ENCODE assay signal across 10 cellular contexts in genomic region chr10:88318803-88319202, GRCh38.
DNase-seq lines count a peak whose midpoint lies in the region; ATAC-seq and TF ChIP-seq lines count a peak whose summit lies in the region.
"Had no signal": no experiment of that assay in that cellular context is flagged by ENCODE, and none has a peak within 500 bp of the region (broad histone marks: within the 10 kb centered on the region; RNA-seq: fewer than 3 reads in every experiment).

No MANE protein-coding gene starts in this region.

- H3K36me3 ChIP-seq in BE2C, result no peaks in the 10 kb centered on the region; the same call in 1 of the 2 replicates
- H3K36me3 ChIP-seq in iPS DF 6.9 (ENCODE audit: control insufficient read depth, insufficient read depth, low read length), result no peaks in the 10 kb centered on the region
- H3K36me3 ChIP-seq in upper lobe of left lung, result no peaks in the 10 kb centered on the region
- H3K36me3 ChIP-seq: pancreas had no signal

- TF ChIP-seq EP300 in upper lobe of left lung (IDR thresholded peaks at IDR 0.05), result no peak

- peak; percentile 54 for TF ChIP-seq CTCF in BE2C (IDR thresholded peaks at IDR 0.05; ENCODE audit: low read depth, low read length)
- TF ChIP-seq CTCF in GM12874 (IDR thresholded peaks at IDR 0.05; ENCODE audit: insufficient read depth, low read depth, low read length), result peak; percentile 55
- TF ChIP-seq CTCF in coronary artery (IDR thresholded peaks at IDR 0.05), result no peak
- peak in 2 of 6 experiments; percentile 10 for TF ChIP-seq CTCF in upper lobe of left lung (IDR thresholded peaks at IDR 0.05)

- H3K9me3 ChIP-seq in BE2C, result no peaks in the 10 kb centered on the region; the same call in 1 of the 2 replicates
- H3K9me3 ChIP-seq in iPS DF 6.9 (ENCODE audit: control insufficient read depth, insufficient read depth, low read length), result no peaks in the 10 kb centered on the region; the same call in 1 of the 2 replicates
- H3K9me3 ChIP-seq in upper lobe of left lung, result peaks cover 6 to 21% (median 18%) of the 10 kb centered on the region in 4 donors
- H3K9me3 ChIP-seq: pancreas had no signal

- TF ChIP-seq POLR2A in upper lobe of left lung (IDR thresholded peaks at IDR 0.05), result no peak

- DNase-seq in BE2C (peak; percentile 9), OCI-M1 (lab: John Stamatoyannopoulos, UW) (peak; percentile 20), iPS DF 6.9 (ENCODE audit: low read depth, low spot score) (peak; percentile 22), coronary artery (ENCODE audit: low spot score) (no peak), SIG-M5 treated with dmso at 0.1 percent for 504 hours (lab: John Stamatoyannopoulos, UW; ENCODE audit: unreplicated experiment) (no peak), upper lobe of left lung (no peak)
- DNase-seq: NCI-H2029, pancreas had no signal

- no peak overlapping the region for H3K4me3 ChIP-seq in BE2C (ENCODE audit: low read depth, low read length)
- no peak overlapping the region for H3K4me3 ChIP-seq in iPS DF 6.9 (ENCODE audit: low read length)
- H3K4me3 ChIP-seq in coronary artery, result no peak overlapping the region
- H3K4me3 ChIP-seq in upper lobe of left lung, result no peak overlapping the region
- H3K4me3 ChIP-seq: pancreas had no signal

- ATAC-seq in upper lobe of left lung (ENCODE audit: low FRiP score in 2 of 2) (no peak), GM19455 (IDR thresholded peaks at IDR 0.05; ENCODE audit: unreplicated experiment) (no peak)

- H3K4me1 ChIP-seq in BE2C (no peaks in the 10 kb centered on the region), iPS DF 6.9 (ENCODE audit: control insufficient read depth, insufficient read depth, low read length) (no peaks in the 10 kb centered on the region), upper lobe of left lung (no peaks in the 10 kb centered on the region)
- H3K4me1 ChIP-seq: pancreas had no signal

- no peaks in the 10 kb centered on the region for H3K27me3 ChIP-seq in BE2C
- H3K27me3 ChIP-seq in iPS DF 6.9 (ENCODE audit: control insufficient read depth, insufficient read depth, low read length), result no peaks in the 10 kb centered on the region
- H3K27me3 ChIP-seq in upper lobe of left lung, result no peaks in the 10 kb centered on the region
- H3K27me3 ChIP-seq: pancreas had no signal

- no CpG with 5 or more reads among the region's 2 CpGs for WGBS in iPS DF 6.9 (ENCODE audit: insufficient coverage, insufficient read length)
- WGBS in upper lobe of left lung, 2 donors, result 89 to 92% methylated on average over 1 to 2 of the region's 2 CpGs

- H3K27ac ChIP-seq in iPS DF 6.9 (ENCODE audit: low read length) (no peak overlapping the region), coronary artery (no peak overlapping the region), upper lobe of left lung (no peak overlapping the region)
- H3K27ac ChIP-seq: pancreas had no signal

Comparison
In these comparisons a context has a peak if more than half of its experiments do, and no peak if none do; other contexts are left out.
1. DNase-seq: peak in BE2C (single experiment), OCI-M1 (single experiment) and iPS DF 6.9 (single experiment); none in coronary artery (single experiment), SIG-M5 treated with dmso at 0.1 percent for 504 hours (single experiment) and upper lobe of left lung (0 of 2).